Comparison of ENCODE assay signal across 10 cellular contexts in genomic region chr22:35749808-35750207, GRCh38. TPM values are rescaled to one million over a fixed set of nuclear protein-coding genes. Genes with fewer than 3 reads are reported as not detected.
DNase-seq lines count a peak whose midpoint lies in the region; ATAC-seq, FAIRE-seq and TF ChIP-seq lines count a peak whose summit lies in the region.
"Had no signal": no experiment of that assay in that cellular context is flagged by ENCODE, and none has a peak within 500 bp of the region (broad histone marks: within the 10 kb centered on the region; RNA-seq: fewer than 3 reads in every experiment).

No MANE protein-coding gene starts in this region.

- H3K36me3 ChIP-seq in gastrocnemius medialis: no peaks in the 10 kb centered on the region

- ATAC-seq in HG02840 (IDR thresholded peaks at IDR 0.05; ENCODE audit: low FRiP score, unreplicated experiment): peak; percentile 72
- ATAC-seq in gastrocnemius medialis: no peak
- no peak for ATAC-seq in GM18519 (IDR thresholded peaks at IDR 0.05; ENCODE audit: low FRiP score, unreplicated experiment)

- no peak overlapping the region for H3K4me3 ChIP-seq in gastrocnemius medialis

- H3K27ac ChIP-seq in gastrocnemius medialis: peak overlapping the region in 3 of 4 donors; percentile 47 to 86 (median 65)

- in situ Hi-C loops in gastrocnemius medialis (cut with MboI; ENCODE audit: low sequenced_read_pairs in 4 of 4): loop anchor here in 2 of 4 donors (25.0 kb wide), 1 partner anchor 162 kb away; no protein-coding TSS in a partner anchor

- H3K4me1 ChIP-seq in gastrocnemius medialis: peaks cover 36 to 46% of the 10 kb centered on the region in 2 donors

- DNase-seq in NCI-H1436 (lab: John Stamatoyannopoulos, UW): peak; percentile 1
- no peak for DNase-seq in NCI-H1436 treated with DMSO at 0.1 percent for 48 hours (lab: John Stamatoyannopoulos, UW)
- peak; percentile 86 for DNase-seq in RCC 7860 (ENCODE audit: low spot score)
- DNase-seq in gastrocnemius medialis: no peak
- no peak for DNase-seq in DMS 273 treated with DMSO at 0.1 percent for 48 hours (lab: John Stamatoyannopoulos, UW)
- no peak for DNase-seq in NCI-H82 (lab: John Stamatoyannopoulos, UW)
- DNase-seq: 8988T had no signal

- no peak for TF ChIP-seq CTCF in gastrocnemius medialis (IDR thresholded peaks at IDR 0.05 in 4 of 5, conservative IDR thresholded peaks at IDR 0.05 in 1 of 5)

- H3K9me3 ChIP-seq in gastrocnemius medialis: no peaks in the 10 kb centered on the region

- FAIRE-seq in RCC 7860 (lab: Jason Lieb, UNC): peak; percentile 98

- TF ChIP-seq POLR2A in gastrocnemius medialis (IDR thresholded peaks at IDR 0.05): no peak

- H3K27me3 ChIP-seq in gastrocnemius medialis: no peaks in the 10 kb centered on the region

- intact Hi-C loops in gastrocnemius medialis (cut with DNase I; ENCODE audit: low total_unique reads): no loop called here

RNA-seq across cellular contexts. Expression of gene APOL5, which starts 32.1 kb away (rescaled TPM):
- total RNA-seq in gastrocnemius medialis: under 1 TPM in 1 of 4 donors, not detected in 3; 0.29 TPM
- total RNA-seq: fibroblast of villous mesenchyme had no signal

Comparison
In these comparisons a context has a peak if more than half of its experiments do, and no peak if none do; other contexts are left out.
1. DNase-seq: peak in NCI-H1436 (single experiment) and RCC 7860 (single experiment); none in NCI-H1436 treated with DMSO at 0.1 percent for 48 hours (single experiment), gastrocnemius medialis (0 of 2), DMS 273 treated with DMSO at 0.1 percent for 48 hours (single experiment) and NCI-H82 (single experiment).